ENCODE assay signal across 23 cellular contexts in the genomic region with DNA sequence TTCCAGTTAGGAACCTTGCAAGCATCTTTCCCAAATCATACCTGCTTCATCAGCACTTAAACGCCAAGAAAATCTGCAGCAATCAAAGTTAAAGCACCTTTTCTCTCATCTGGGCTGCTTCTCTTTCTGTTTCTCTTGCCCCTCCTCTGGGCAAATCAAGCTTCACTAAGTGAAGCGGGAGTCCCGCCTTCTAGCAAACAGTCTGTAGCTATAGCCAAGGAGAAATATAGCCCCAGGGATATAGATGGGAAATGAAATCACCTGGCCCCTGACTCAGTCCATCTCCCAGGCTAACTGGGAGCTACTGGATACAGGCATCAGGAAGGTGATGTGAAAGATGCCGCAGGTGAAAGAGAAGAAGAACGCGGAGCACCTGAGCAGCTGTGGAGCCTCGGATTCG.
A peak's percentile ranks its signal among the peaks of the same experiment; 100 is the strongest.
DNase-seq lines count a peak whose midpoint lies in the region; ATAC-seq and TF ChIP-seq lines count a peak whose summit lies in the region.
"Had no signal": no experiment of that assay in that cellular context is flagged by ENCODE, and none has a peak within 500 bp of the region (broad histone marks: within the 10 kb centered on the region; RNA-seq: fewer than 3 reads in every experiment).

No MANE protein-coding gene starts in this region.

- CTCF ChIA-PET in WTC11 (lab: Charles Lee), result no interaction called here

- no peaks in the 10 kb centered on the region for H3K27me3 Mint-ChIP-seq in WTC11 (ENCODE audit: low read depth)
- no peaks in the 10 kb centered on the region for H3K27me3 Mint-ChIP-seq in natural killer cell (ENCODE audit: low read depth in 2 of 2)
- H3K27me3 Mint-ChIP-seq: activated CD4-positive, alpha-beta memory T cell treated with anti-CD3 and anti-CD28 coated beads, Interleukin-2, amount 10 ng/mL, durations not matched to agents 7 days and 5 days; CD8-positive, alpha-beta memory T cell had no signal

- no peak overlapping the region for H3K4me3 Mint-ChIP-seq in WTC11
- H3K4me3 Mint-ChIP-seq in natural killer cell, result no peak overlapping the region
- H3K4me3 Mint-ChIP-seq: activated CD4-positive, alpha-beta memory T cell treated with anti-CD3 and anti-CD28 coated beads, Interleukin-2, amount 10 ng/mL, durations not matched to agents 7 days and 5 days; CD8-positive, alpha-beta memory T cell had no signal

- H3K36me3 Mint-ChIP-seq in WTC11, result no peaks in the 10 kb centered on the region
- no peaks in the 10 kb centered on the region for H3K36me3 Mint-ChIP-seq in natural killer cell
- H3K36me3 Mint-ChIP-seq: CD8-positive, alpha-beta memory T cell had no signal

- H3K4me1 Mint-ChIP-seq in WTC11 (no peaks in the 10 kb centered on the region), natural killer cell (no peaks in the 10 kb centered on the region)
- H3K4me1 Mint-ChIP-seq: activated CD4-positive, alpha-beta memory T cell treated with anti-CD3 and anti-CD28 coated beads, Interleukin-2, amount 10 ng/mL, durations not matched to agents 7 days and 5 days; CD8-positive, alpha-beta memory T cell had no signal

- intact Hi-C loops in natural killer cell (cut with micrococcal nuclease), result no loop called here

- TF ChIP-seq CTCF in WTC11 (IDR thresholded peaks at IDR 0.05), result no peak
- TF ChIP-seq CTCF in natural killer cell (IDR thresholded peaks at IDR 0.05), result no peak

- ATAC-seq in WTC11 (peak; percentile 41), HG03354 (IDR thresholded peaks at IDR 0.05; ENCODE audit: poor library complexity, severe bottlenecking, unreplicated experiment) (no peak), HG03442 (IDR thresholded peaks at IDR 0.05; ENCODE audit: unreplicated experiment) (no peak), natural killer cell (no peak)
- ATAC-seq: activated CD4-positive, CD25-positive, alpha-beta regulatory T cell treated with anti-CD3 and anti-CD28 coated beads, Interleukin-2, amount 50 U/mL, for 24 hours; stimulated activated naive CD8-positive, alpha-beta T cell treated with anti-CD3 and anti-CD28 coated beads, Interleukin-15, Interleukin-2, amounts not matched to agents 100 U/mL and 50 U/mL, for 24 hours had no signal

- POLR2A ChIA-PET in WTC11 (lab: Charles Lee), result no interaction called here

- DNase-seq in NCI-H2107 treated with DMSO at 0.1 percent for 48 hours (lab: John Stamatoyannopoulos, UW; ENCODE audit: unreplicated experiment) (peak; percentile 41), NCI-H2107 (lab: John Stamatoyannopoulos, UW) (no peak), NCI-H146 (lab: John Stamatoyannopoulos, UW) (peak; percentile 96), WTC11 (ENCODE audit: low spot score) (no peak), retina (peak; percentile 25), natural killer cell (no peak)
- DNase-seq: 8988T; activated CD4-positive, alpha-beta memory T cell treated with anti-CD3 and anti-CD28 coated beads, Interleukin-2, amount 10 ng/mL, durations not matched to agents 7 days and 5 days; activated gamma-delta T cell; activated T-cell treated with anti-CD3 and anti-CD28 coated beads for 4 hours; AML-193; CD8-positive, alpha-beta memory T cell; DND-41; Kasumi-1; kidney; NCI-H1694; NCI-H446 treated with DMSO at 0.1 percent for 48 hours; stimulated activated CD4-positive, alpha-beta T cell treated with anti-CD3 and anti-CD28 coated beads, Interleukin-4, amount 100 ng/mL, for 24 hours; stimulated activated naive CD8-positive, alpha-beta T cell treated with anti-CD3 and anti-CD28 coated beads, Interleukin-15, Interleukin-2, amounts not matched to agents 100 U/mL and 50 U/mL, for 24 hours; T1000 had no signal

- H3K27ac Mint-ChIP-seq in WTC11, result no peak overlapping the region
- H3K27ac Mint-ChIP-seq in natural killer cell, result no peak overlapping the region
- H3K27ac Mint-ChIP-seq: activated CD4-positive, alpha-beta memory T cell treated with anti-CD3 and anti-CD28 coated beads, Interleukin-2, amount 10 ng/mL, durations not matched to agents 7 days and 5 days had no signal

- peaks cover 6% of the 10 kb centered on the region for H3K9me3 Mint-ChIP-seq in WTC11
- H3K9me3 Mint-ChIP-seq in natural killer cell, result peaks cover 12 to 17% of the 10 kb centered on the region in 2 donors

TF ChIP-seq in WTC11, 78 proteins besides CTCF, POLR2A, EP300 and RAD21 (continues in another document):
- TF ChIP-seq ERG (CRISPR knock-in tag; IDR thresholded peaks at IDR 0.05), result no peak
- TF ChIP-seq TP53 (CRISPR knock-in tag; IDR thresholded peaks at IDR 0.05), result no peak
- no peak for TF ChIP-seq CBFB (CRISPR knock-in tag; IDR thresholded peaks at IDR 0.05; ENCODE audit: low read depth)
- TF ChIP-seq, protein P1, sequence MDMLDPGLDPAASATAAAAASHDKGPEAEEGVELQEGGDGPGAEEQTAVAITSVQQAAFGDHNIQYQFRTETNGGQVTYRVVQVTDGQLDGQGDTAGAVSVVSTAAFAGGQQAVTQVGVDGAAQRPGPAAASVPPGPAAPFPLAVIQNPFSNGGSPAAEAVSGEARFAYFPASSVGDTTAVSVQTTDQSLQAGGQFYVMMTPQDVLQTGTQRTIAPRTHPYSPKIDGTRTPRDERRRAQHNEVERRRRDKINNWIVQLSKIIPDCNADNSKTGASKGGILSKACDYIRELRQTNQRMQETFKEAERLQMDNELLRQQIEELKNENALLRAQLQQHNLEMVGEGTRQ (CRISPR knock-in tag; IDR thresholded peaks at IDR 0.05), result no peak
- TF ChIP-seq CREB1 (CRISPR knock-in tag; IDR thresholded peaks at IDR 0.05), result no peak
- TF ChIP-seq, protein P2, sequence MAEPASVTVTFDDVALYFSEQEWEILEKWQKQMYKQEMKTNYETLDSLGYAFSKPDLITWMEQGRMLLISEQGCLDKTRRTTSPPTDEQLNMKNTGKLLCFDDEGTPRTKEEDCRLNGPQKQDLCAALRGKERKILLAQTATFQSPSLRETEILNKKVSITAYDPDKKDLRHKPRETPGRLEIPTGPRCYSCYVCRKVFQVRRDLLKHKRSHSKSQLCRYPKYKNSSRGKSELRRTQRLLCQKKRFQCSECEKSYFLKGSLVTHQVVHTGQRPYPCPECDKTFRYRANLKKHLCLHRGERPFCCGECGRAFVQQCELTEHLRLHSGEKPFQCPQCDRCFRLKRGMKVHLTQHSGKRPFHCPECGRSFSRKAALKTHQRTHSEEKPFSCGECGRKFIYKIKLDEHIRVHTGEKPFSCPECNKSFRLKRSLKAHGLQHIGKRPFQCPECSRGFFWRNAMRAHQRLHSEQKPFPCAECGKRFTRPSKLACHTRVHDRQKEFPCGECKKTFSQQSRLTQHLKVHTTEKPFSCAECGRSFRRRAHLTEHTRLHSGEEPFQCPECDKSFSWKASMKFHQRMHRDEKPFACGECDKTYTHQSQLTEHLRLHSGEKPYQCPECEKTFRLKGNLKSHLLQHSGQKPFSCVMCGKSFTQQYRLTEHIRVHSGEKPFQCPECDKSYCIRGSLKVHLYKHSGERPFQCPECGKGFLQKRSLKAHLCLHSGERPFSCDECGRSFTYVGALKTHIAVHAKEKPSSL (CRISPR knock-in tag; conservative IDR thresholded peaks at IDR 0.05), result no peak
- TF ChIP-seq, protein P3, sequence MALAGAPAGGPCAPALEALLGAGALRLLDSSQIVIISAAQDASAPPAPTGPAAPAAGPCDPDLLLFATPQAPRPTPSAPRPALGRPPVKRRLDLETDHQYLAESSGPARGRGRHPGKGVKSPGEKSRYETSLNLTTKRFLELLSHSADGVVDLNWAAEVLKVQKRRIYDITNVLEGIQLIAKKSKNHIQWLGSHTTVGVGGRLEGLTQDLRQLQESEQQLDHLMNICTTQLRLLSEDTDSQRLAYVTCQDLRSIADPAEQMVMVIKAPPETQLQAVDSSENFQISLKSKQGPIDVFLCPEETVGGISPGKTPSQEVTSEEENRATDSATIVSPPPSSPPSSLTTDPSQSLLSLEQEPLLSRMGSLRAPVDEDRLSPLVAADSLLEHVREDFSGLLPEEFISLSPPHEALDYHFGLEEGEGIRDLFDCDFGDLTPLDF (CRISPR knock-in tag; IDR thresholded peaks at IDR 0.05), result no peak
- TF ChIP-seq ZBTB21 (CRISPR knock-in tag; IDR thresholded peaks at IDR 0.05; ENCODE audit: borderline replicate concordance), result no peak
- TF ChIP-seq HMGXB4 (CRISPR knock-in tag; IDR thresholded peaks at IDR 0.05), result no peak
- TF ChIP-seq NR1H2 (CRISPR knock-in tag; IDR thresholded peaks at IDR 0.05), result no peak
- TF ChIP-seq FOXK1 (CRISPR knock-in tag; IDR thresholded peaks at IDR 0.05), result no peak
- TF ChIP-seq SOX15 (CRISPR knock-in tag; IDR thresholded peaks at IDR 0.05), result no peak
- TF ChIP-seq TEAD4 (CRISPR knock-in tag; IDR thresholded peaks at IDR 0.05), result no peak
- no peak for TF ChIP-seq PREB (CRISPR knock-in tag; IDR thresholded peaks at IDR 0.05; ENCODE audit: borderline replicate concordance)

Comparison
In these comparisons a context has a peak if more than half of its experiments do, and no peak if none do; other contexts are left out.
1. DNase-seq: peak in NCI-H2107 treated with DMSO at 0.1 percent for 48 hours (single experiment), NCI-H146 (single experiment) and retina (single experiment); none in NCI-H2107 (single experiment), WTC11 (single experiment) and natural killer cell (single experiment).